14 cellular contexts compared by ENCODE assay signal in genomic region chr2:27729614-27730013, GRCh38.
"Had no signal": no experiment of that assay in that cellular context is flagged by ENCODE, and none has a peak within 500 bp of the region (broad histone marks: within the 10 kb centered on the region; RNA-seq: fewer than 3 reads in every experiment).

No MANE protein-coding gene starts in this region.

- H3K4me3 ChIP-seq: ascending aorta, prostate gland, testis had no signal

- H3K27me3 ChIP-seq: ascending aorta, foreskin keratinocyte, testis had no signal

- H3K27ac ChIP-seq: foreskin keratinocyte, prostate gland, testis had no signal

- DNase-seq: activated CD4-positive, alpha-beta T cell treated with anti-CD3 and anti-CD28 coated beads, Interleukin-2, amount 50 U/mL, for 48 hours; activated naive CD4-positive, alpha-beta T cell; activated naive CD8-positive, alpha-beta T cell treated with anti-CD3 and anti-CD28 coated beads, Interleukin-2, amount 50 U/mL, for 24 hours; foreskin keratinocyte; head of caudate nucleus; naive thymus-derived CD8-positive, alpha-beta T cell; nucleus accumbens; stimulated activated CD4-positive, alpha-beta T cell treated with anti-CD3 and anti-CD28 coated beads, Interleukin-2, amount 100 ng/mL, for 48 hours; stimulated activated naive CD8-positive, alpha-beta T cell treated with anti-CD3 and anti-CD28 coated beads, Interleukin-15, Interleukin-2, amounts not matched to agents 100 U/mL and 50 U/mL, for 24 hours; SW 1271; testis had no signal

- ATAC-seq: activated naive CD8-positive, alpha-beta T cell treated with anti-CD3 and anti-CD28 coated beads, Interleukin-2, amount 50 U/mL, for 24 hours; foreskin keratinocyte; naive thymus-derived CD8-positive, alpha-beta T cell; stimulated activated naive CD8-positive, alpha-beta T cell treated with anti-CD3 and anti-CD28 coated beads, Interleukin-15, Interleukin-2, amounts not matched to agents 100 U/mL and 50 U/mL, for 24 hours had no signal

- H3K27me3 Mint-ChIP-seq: activated naive CD8-positive, alpha-beta T cell treated with anti-CD3 and anti-CD28 coated beads, Interleukin-2, amount 50 U/mL, for 24 hours; naive thymus-derived CD8-positive, alpha-beta T cell had no signal

- H3K4me3 Mint-ChIP-seq: activated naive CD8-positive, alpha-beta T cell treated with anti-CD3 and anti-CD28 coated beads, Interleukin-2, amount 50 U/mL, for 24 hours; naive thymus-derived CD8-positive, alpha-beta T cell; T-helper 2 cell treated with Interferon-gamma antibody and Interleukin-4, amounts not matched to agents 5 μg/mL and 100 μg/mL, for 36 hours had no signal

- H3K9me3 Mint-ChIP-seq: activated naive CD8-positive, alpha-beta T cell treated with anti-CD3 and anti-CD28 coated beads, Interleukin-2, amount 50 U/mL, for 24 hours; naive thymus-derived CD8-positive, alpha-beta T cell had no signal

- H3K36me3 ChIP-seq: ascending aorta, prostate gland had no signal

- H3K36me3 Mint-ChIP-seq: naive thymus-derived CD8-positive, alpha-beta T cell had no signal

- H3K4me1 ChIP-seq: prostate gland had no signal

- H3K9me3 ChIP-seq: ascending aorta, prostate gland, testis had no signal

- H3K27ac Mint-ChIP-seq: activated naive CD8-positive, alpha-beta T cell treated with anti-CD3 and anti-CD28 coated beads, Interleukin-2, amount 50 U/mL, for 24 hours; T-helper 2 cell treated with Interferon-gamma antibody and Interleukin-4, amounts not matched to agents 5 μg/mL and 100 μg/mL, for 36 hours had no signal
